8 cellular contexts compared by ENCODE assay signal in the genomic region with DNA sequence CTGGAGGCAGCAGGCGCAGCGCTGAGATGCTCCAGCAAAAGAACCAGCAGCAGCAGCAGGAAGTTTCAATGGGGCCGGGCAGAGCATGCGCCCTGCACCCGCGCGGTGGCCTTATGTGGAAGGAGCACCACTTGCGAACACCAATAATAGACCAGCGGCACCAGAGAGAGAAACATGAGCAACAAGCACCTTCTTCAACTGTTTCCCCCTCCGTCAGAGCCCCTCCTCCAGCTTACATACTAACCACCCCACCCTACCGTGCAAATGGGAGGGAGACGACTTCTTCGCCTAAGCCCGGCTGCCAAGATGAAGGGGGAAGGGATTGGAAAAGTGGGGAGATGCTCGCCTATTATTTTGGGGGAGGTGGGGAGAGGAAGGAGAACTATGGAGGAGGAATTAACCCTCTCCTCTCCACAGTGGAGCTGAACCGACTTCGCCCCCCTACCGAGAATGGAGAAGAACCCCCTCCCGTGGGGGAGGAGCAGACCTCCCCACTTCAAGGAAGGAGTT. TPM values are rescaled to one million over a fixed set of nuclear protein-coding genes. Genes with fewer than 3 reads are reported as not detected.
A peak's percentile ranks its signal among the peaks of the same experiment; 100 is the strongest.
DNase-seq lines count a peak whose midpoint lies in the region; ATAC-seq and TF ChIP-seq lines count a peak whose summit lies in the region.

No MANE protein-coding gene starts in this region.

- TF ChIP-seq CTCF in glutamatergic neuron (IDR thresholded peaks at IDR 0.05; ENCODE audit: partially characterized antibody, unreplicated experiment) (no peak), omental fat pad (IDR thresholded peaks at IDR 0.05) (no peak)

- H3K4me1 Mint-ChIP-seq in activated naive CD4-positive, alpha-beta T cell treated with anti-CD3 and anti-CD28 coated beads, Interleukin-2, amount 50 U/mL, for 24 hours = peaks cover 52% of the 10 kb centered on the region
- H3K4me1 Mint-ChIP-seq in glutamatergic neuron (ENCODE audit: low read depth, unreplicated experiment) = peaks cover 9% of the 10 kb centered on the region

- H3K36me3 Mint-ChIP-seq in activated naive CD4-positive, alpha-beta T cell treated with anti-CD3 and anti-CD28 coated beads, Interleukin-2, amount 50 U/mL, for 24 hours = peaks cover 3% of the 10 kb centered on the region
- H3K36me3 Mint-ChIP-seq in glutamatergic neuron (ENCODE audit: unreplicated experiment) = no peaks in the 10 kb centered on the region

- peak overlapping the region; percentile 85 for H3K9ac ChIP-seq in SK-N-MC (ENCODE audit: insufficient read length)

- no peaks in the 10 kb centered on the region for H3K9me3 Mint-ChIP-seq in activated naive CD4-positive, alpha-beta T cell treated with anti-CD3 and anti-CD28 coated beads, Interleukin-2, amount 50 U/mL, for 24 hours
- H3K9me3 Mint-ChIP-seq in glutamatergic neuron (ENCODE audit: unreplicated experiment) = peaks cover 11% of the 10 kb centered on the region

- no peaks in the 10 kb centered on the region for H3K27me3 Mint-ChIP-seq in activated naive CD4-positive, alpha-beta T cell treated with anti-CD3 and anti-CD28 coated beads, Interleukin-2, amount 50 U/mL, for 24 hours
- H3K27me3 Mint-ChIP-seq in glutamatergic neuron (ENCODE audit: unreplicated experiment) = peaks cover 9% of the 10 kb centered on the region

- peaks cover 22% of the 10 kb centered on the region for H3K36me3 ChIP-seq in SK-N-MC (ENCODE audit: insufficient read depth, low read length)

- H3K4me3 ChIP-seq in GM08714 (ENCODE audit: low read length) (peak overlapping the region; percentile 77), SK-N-MC (peak overlapping the region; percentile 93)

- H3K4me3 Mint-ChIP-seq in activated naive CD4-positive, alpha-beta T cell treated with anti-CD3 and anti-CD28 coated beads, Interleukin-2, amount 50 U/mL, for 24 hours = peak overlapping the region; percentile 99
- H3K4me3 Mint-ChIP-seq in glutamatergic neuron (ENCODE audit: unreplicated experiment) = peak overlapping the region; percentile 98

- ATAC-seq in HG02610 (IDR thresholded peaks at IDR 0.05; ENCODE audit: unreplicated experiment) (peak; percentile 55), omental fat pad (ENCODE audit: low FRiP score) (peak; percentile 42)

- H3K9me3 ChIP-seq in SK-N-MC (ENCODE audit: low read depth, low read length) = peaks cover 10% of the 10 kb centered on the region; the same call in 1 of the 2 replicates

- H3K27ac Mint-ChIP-seq in activated naive CD4-positive, alpha-beta T cell treated with anti-CD3 and anti-CD28 coated beads, Interleukin-2, amount 50 U/mL, for 24 hours = peak overlapping the region; percentile 96
- H3K27ac Mint-ChIP-seq in glutamatergic neuron (ENCODE audit: unreplicated experiment) = peak overlapping the region; percentile 92

- DNase-seq in NCI-H1092 (lab: John Stamatoyannopoulos, UW) (peak; percentile 67), SK-N-MC (ENCODE audit: low read depth, low spot score) (peak; percentile 82), glutamatergic neuron (peak; percentile 87), omental fat pad (ENCODE audit: low spot score) (peak; percentile 48)

- H3K27ac ChIP-seq in SK-N-MC (peak overlapping the region; percentile 82), temporal lobe (ENCODE audit: low read depth, low read length) (peak overlapping the region; percentile 87)

RNA-seq across cellular contexts. Expression of gene RSF1, which starts 1.1 kb away (rescaled TPM):
- total RNA-seq in glutamatergic neuron (ENCODE audit: unreplicated experiment) = 97.6 TPM
- 10 to 100 TPM; 42.2 to 60.7 (median 46.6) TPM for total RNA-seq in omental fat pad
- 78.7 TPM for total RNA-seq in temporal lobe

RNA-seq across cellular contexts. Expression of gene AAMDC, which starts 1.5 kb away (rescaled TPM):
- 11.4 TPM for total RNA-seq in glutamatergic neuron (ENCODE audit: unreplicated experiment)
- total RNA-seq in omental fat pad = 10 to 100 TPM; 10.4 to 47.6 (median 37.7) TPM
- total RNA-seq in temporal lobe = 2.2 TPM

Comparison
In these comparisons a context has a peak if more than half of its experiments do, and no peak if none do; other contexts are left out.
1. Peak in every context shown above with its lines: DNase-seq, ATAC-seq, H3K4me3 ChIP-seq and H3K27ac ChIP-seq.